ENCODE assay signal across 2 cellular contexts in genomic region chr10:132311338-132311939, GRCh38.
TF ChIP-seq lines count a peak whose summit lies in the region.

No MANE protein-coding gene starts in this region.

TF ChIP-seq in WTC11, 78 proteins besides CTCF, POLR2A, EP300 and RAD21 (continued from another document):
- TF ChIP-seq AFF4 (CRISPR knock-in tag; IDR thresholded peaks at IDR 0.05; ENCODE audit: borderline replicate concordance): no peak
- TF ChIP-seq ZNF232 (CRISPR knock-in tag; IDR thresholded peaks at IDR 0.05): no peak
- no peak for TF ChIP-seq OVOL2 (CRISPR knock-in tag; IDR thresholded peaks at IDR 0.05; ENCODE audit: borderline replicate concordance)
- no peak for TF ChIP-seq GRHL2 (CRISPR knock-in tag; IDR thresholded peaks at IDR 0.05; ENCODE audit: insufficient replicate concordance, severe bottlenecking)
- TF ChIP-seq TCF7 (CRISPR knock-in tag; IDR thresholded peaks at IDR 0.05; ENCODE audit: low read depth): no peak
- TF ChIP-seq ZNF416 (CRISPR knock-in tag; IDR thresholded peaks at IDR 0.05): no peak
- no peak for TF ChIP-seq PRRX2 (CRISPR knock-in tag; IDR thresholded peaks at IDR 0.05)
- no peak for TF ChIP-seq FOXP1 (CRISPR knock-in tag; IDR thresholded peaks at IDR 0.05; ENCODE audit: borderline replicate concordance)
- no peak for TF ChIP-seq CREM (CRISPR knock-in tag; IDR thresholded peaks at IDR 0.05)
- peak; percentile 74 for TF ChIP-seq USF2 (CRISPR knock-in tag; IDR thresholded peaks at IDR 0.05)
- TF ChIP-seq USF1 (CRISPR knock-in tag; IDR thresholded peaks at IDR 0.05): peak; percentile 67

TF ChIP-seq in SK-N-SH, 30 proteins besides CTCF, POLR2A, EP300 and RAD21 (continued from another document):
- no peak for TF ChIP-seq USF2 (IDR thresholded peaks at IDR 0.05; ENCODE audit: borderline replicate concordance, low read depth, low read length)
- TF ChIP-seq TAF1 (IDR thresholded peaks at IDR 0.05; ENCODE audit: borderline replicate concordance, low read depth, low read length): no peak
- no peak for TF ChIP-seq RCOR1 (IDR thresholded peaks at IDR 0.05; ENCODE audit: low read length)
- no peak for TF ChIP-seq MAX (IDR thresholded peaks at IDR 0.05; ENCODE audit: low read depth)
- no peak for TF ChIP-seq RXRA (IDR thresholded peaks at IDR 0.05; ENCODE audit: borderline replicate concordance, low read depth)
- TF ChIP-seq CHD2 (IDR thresholded peaks at IDR 0.05; ENCODE audit: low read length, partially characterized antibody): no peak
- TF ChIP-seq GATA2 (CRISPR knock-in tag; IDR thresholded peaks at IDR 0.05): no peak
- no peak for TF ChIP-seq GABPA (IDR thresholded peaks at IDR 0.05; ENCODE audit: low read depth)
- TF ChIP-seq MEF2A (IDR thresholded peaks at IDR 0.05; ENCODE audit: borderline replicate concordance, low read depth): no peak
- TF ChIP-seq USF1 (IDR thresholded peaks at IDR 0.05; ENCODE audit: borderline replicate concordance, low read depth): no peak
- TF ChIP-seq SIN3A (IDR thresholded peaks at IDR 0.05; ENCODE audit: borderline replicate concordance, low read depth, low read length): no peak
- TF ChIP-seq MXI1 (IDR thresholded peaks at IDR 0.05; ENCODE audit: low read depth, low read length): no peak
